Comparison of ENCODE assay signal across 9 cellular contexts in genomic region chr2:203782262-203782976, GRCh38.
DNase-seq lines count a peak whose midpoint lies in the region; ATAC-seq, FAIRE-seq and TF ChIP-seq lines count a peak whose summit lies in the region.
"Had no signal": no experiment of that assay in that cellular context is flagged by ENCODE, and none has a peak within 500 bp of the region (broad histone marks: within the 10 kb centered on the region; RNA-seq: fewer than 3 reads in every experiment).

No MANE protein-coding gene starts in this region.

- no peaks in the 10 kb centered on the region for H3K9me3 Mint-ChIP-seq in T-helper 1 cell treated with Interleukin-12 subunit alpha and Interleukin-12 subunit beta and Interleukin-4 antibody, amounts not matched to agents 30 μg/mL and 1 μg/mL, for 36 hours
- H3K9me3 Mint-ChIP-seq in astrocyte (ENCODE audit: unreplicated experiment) = no peaks in the 10 kb centered on the region

- peak overlapping the region; percentile 79 for H3K27ac ChIP-seq in astrocyte (ENCODE audit: low read depth, low read length)

- H4K20me1 ChIP-seq in astrocyte (ENCODE audit: insufficient read depth, low read length) = no peaks in the 10 kb centered on the region

- no peaks in the 10 kb centered on the region for H3K36me3 ChIP-seq in astrocyte (ENCODE audit: insufficient read depth, low read length)

- DNase-seq in Ammon's horn (ENCODE audit: low spot score) = peak; percentile 87
- peak; percentile 15 to 19 for DNase-seq in Kasumi-1 (lab: John Stamatoyannopoulos, UW)
- peak; percentile 98 for DNase-seq in astrocyte (ENCODE audit: low read depth)
- DNase-seq in iPS DF 19.7 (ENCODE audit: low read depth, low spot score) = peak; percentile 63
- peak; percentile 57 to 78 (median 69) for DNase-seq in stimulated activated CD4-positive, alpha-beta T cell treated with anti-CD3 and anti-CD28 coated beads, Interleukin-12 subunit alpha, Interleukin-12 subunit beta, amount 100 ng/mL, for 48 hours (ENCODE audit: low read depth in 2 of 3, low spot score in 1 of 3)
- DNase-seq in GF-D8 (lab: John Stamatoyannopoulos, UW) = no peak

- peak overlapping the region; percentile 64 for H3K27ac Mint-ChIP-seq in T-helper 1 cell treated with Interleukin-12 subunit alpha and Interleukin-12 subunit beta and Interleukin-4 antibody, amounts not matched to agents 30 μg/mL and 1 μg/mL, for 36 hours
- peak overlapping the region; percentile 92 for H3K27ac Mint-ChIP-seq in astrocyte (ENCODE audit: unreplicated experiment)
- H3K27ac Mint-ChIP-seq: IgD-negative memory B cell had no signal

- ATAC-seq in GM18867 (IDR thresholded peaks at IDR 0.05; ENCODE audit: unreplicated experiment) = peak; percentile 67

- H3K4me3 ChIP-seq in astrocyte (ENCODE audit: insufficient read depth, low read depth, low read length) = no peak overlapping the region

- H3K36me3 Mint-ChIP-seq in T-helper 1 cell treated with Interleukin-12 subunit alpha and Interleukin-12 subunit beta and Interleukin-4 antibody, amounts not matched to agents 30 μg/mL and 1 μg/mL, for 36 hours (ENCODE audit: low read depth) = peaks cover 6% of the 10 kb centered on the region
- peaks cover 2% of the 10 kb centered on the region for H3K36me3 Mint-ChIP-seq in astrocyte (ENCODE audit: low read depth, unreplicated experiment)

- peak overlapping the region; percentile 71 for H3K9ac ChIP-seq in astrocyte (ENCODE audit: low read length)

- H3K4me2 ChIP-seq in astrocyte (ENCODE audit: low read length) = peak overlapping the region; percentile 16

- H3K27me3 Mint-ChIP-seq in T-helper 1 cell treated with Interleukin-12 subunit alpha and Interleukin-12 subunit beta and Interleukin-4 antibody, amounts not matched to agents 30 μg/mL and 1 μg/mL, for 36 hours (ENCODE audit: low read depth) = no peaks in the 10 kb centered on the region
- H3K27me3 Mint-ChIP-seq in astrocyte (ENCODE audit: low read depth, unreplicated experiment) = no peaks in the 10 kb centered on the region

- FAIRE-seq in astrocyte (lab: Jason Lieb, UNC) = peak; percentile 99

- no peak overlapping the region for H2AFZ ChIP-seq in astrocyte (ENCODE audit: low read depth, low read length)

- peak; percentile 98 for TF ChIP-seq CTCF in astrocyte (IDR thresholded peaks at IDR 0.05; ENCODE audit: insufficient read depth, low read depth, low read length)

- peaks cover 40% of the 10 kb centered on the region for H3K4me1 Mint-ChIP-seq in T-helper 1 cell treated with Interleukin-12 subunit alpha and Interleukin-12 subunit beta and Interleukin-4 antibody, amounts not matched to agents 30 μg/mL and 1 μg/mL, for 36 hours (ENCODE audit: low read depth)
- H3K4me1 Mint-ChIP-seq in astrocyte (ENCODE audit: low read depth, unreplicated experiment) = peaks cover 28% of the 10 kb centered on the region

- H3K4me1 ChIP-seq in astrocyte (ENCODE audit: insufficient read depth, low read length) = peaks cover 22% of the 10 kb centered on the region

- H3K9me3 ChIP-seq in astrocyte (ENCODE audit: insufficient read depth, low read depth, low read length) = no peaks in the 10 kb centered on the region

- no peaks in the 10 kb centered on the region for H3K27me3 ChIP-seq in astrocyte (ENCODE audit: insufficient read depth, low read length)

- H3K79me2 ChIP-seq in astrocyte (ENCODE audit: insufficient read depth, low read length) = no peaks in the 10 kb centered on the region

- H3K4me3 Mint-ChIP-seq in T-helper 1 cell treated with Interleukin-12 subunit alpha and Interleukin-12 subunit beta and Interleukin-4 antibody, amounts not matched to agents 30 μg/mL and 1 μg/mL, for 36 hours = no peak overlapping the region
- H3K4me3 Mint-ChIP-seq in astrocyte (ENCODE audit: unreplicated experiment) = no peak overlapping the region
- H3K4me3 Mint-ChIP-seq: IgD-negative memory B cell had no signal
